ENCODE assay signal across 8 cellular contexts in the genomic region with DNA sequence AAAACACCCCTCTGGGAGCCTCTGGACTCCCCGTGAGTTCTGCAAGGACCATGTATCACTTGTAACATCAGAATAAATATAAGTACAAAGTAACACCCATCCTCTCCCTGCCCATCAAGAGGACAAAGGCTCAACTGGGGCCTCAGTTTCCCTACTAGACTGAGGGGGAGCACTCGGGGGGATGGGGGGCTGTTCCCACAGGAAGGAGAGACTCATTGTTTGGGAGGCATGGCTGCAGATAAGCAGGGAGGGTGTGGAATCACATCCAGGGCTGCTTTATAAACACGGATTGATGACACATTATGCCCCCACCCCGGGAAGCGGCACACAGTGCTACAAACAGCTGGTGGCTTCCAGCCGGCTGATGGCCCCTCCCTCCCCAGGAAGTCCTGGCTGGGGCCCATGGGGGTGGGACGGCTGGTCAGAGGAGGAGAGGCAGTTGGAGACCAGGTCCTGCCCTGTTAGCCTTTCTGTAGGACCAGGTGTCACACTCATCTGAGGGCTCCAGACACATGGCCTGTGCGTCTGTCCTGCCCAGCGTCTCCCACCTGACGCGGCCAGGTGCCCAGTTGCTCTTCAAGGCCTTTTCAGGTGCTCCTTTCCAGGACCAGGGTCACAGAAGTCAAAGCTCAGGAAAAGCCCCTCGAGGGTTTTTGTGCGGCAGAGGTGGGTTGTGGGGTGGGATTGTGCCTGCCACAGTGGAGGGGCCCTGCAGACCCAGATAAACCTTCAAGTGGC. TPM values are rescaled to one million over a fixed set of nuclear protein-coding genes. Genes with fewer than 3 reads are reported as not detected.
DNase-seq lines count a peak whose midpoint lies in the region; ATAC-seq lines count a peak whose summit lies in the region.

No MANE protein-coding gene starts in this region.

- peak overlapping the region; percentile 47 to 93 for H3K9ac ChIP-seq in mucosa of rectum (ENCODE audit: low read depth in 1 of 2, low read length in 2 of 2)

- H3K27ac ChIP-seq in ectodermal cell (ENCODE audit: insufficient read depth, low read depth, low read length, poor library complexity, severe bottlenecking) (no peak overlapping the region), mucosa of rectum (ENCODE audit: low read depth in 2 of 2, low read length in 2 of 2) (peak overlapping the region; percentile 73 to 84)

- CTCF ChIA-PET in activated naive CD4-positive, alpha-beta T cell treated with anti-CD3 and anti-CD28 coated beads, Interleukin-2, amount 10 ng/mL, durations not matched to agents 7 days and 5 days (lab: Charles Lee), result interaction anchor here (4.3 to 26.3 kb wide), 2 partner anchors 11 to 19 kb away, joined by 31 to 467 read pairs; no protein-coding TSS in a partner anchor

- peaks cover 34% of the 10 kb centered on the region for H3K4me1 Mint-ChIP-seq in activated naive CD4-positive, alpha-beta T cell treated with anti-CD3 and anti-CD28 coated beads, Interleukin-2, amount 10 ng/mL, durations not matched to agents 7 days and 5 days

- H3K27me3 ChIP-seq in ectodermal cell (ENCODE audit: control insufficient read depth, insufficient read depth, low read length, poor library complexity, severe bottlenecking) (peaks cover 13% of the 10 kb centered on the region), mucosa of rectum (ENCODE audit: control insufficient read depth in 2 of 2, insufficient read depth in 2 of 2, low read length in 2 of 2) (peaks cover 0 to 4% of the 10 kb centered on the region in 2 donors)

- no peaks in the 10 kb centered on the region for H3K9me3 Mint-ChIP-seq in activated naive CD4-positive, alpha-beta T cell treated with anti-CD3 and anti-CD28 coated beads, Interleukin-2, amount 10 ng/mL, durations not matched to agents 7 days and 5 days

- H3K4me1 ChIP-seq in ectodermal cell (ENCODE audit: control insufficient read depth, insufficient read depth, low read length) (peaks cover 39% of the 10 kb centered on the region), mucosa of rectum (ENCODE audit: control insufficient read depth in 2 of 2, insufficient read depth in 2 of 2, low read length in 2 of 2) (peaks cover 31 to 58% of the 10 kb centered on the region in 2 donors)

- 82 to 84% methylated on average over 13 of the region's 13 CpGs for WGBS in ectodermal cell, 2 experiments

- H3K27me3 Mint-ChIP-seq in activated naive CD4-positive, alpha-beta T cell treated with anti-CD3 and anti-CD28 coated beads, Interleukin-2, amount 10 ng/mL, durations not matched to agents 7 days and 5 days, result peaks cover 49% of the 10 kb centered on the region

- H3K36me3 ChIP-seq in ectodermal cell (ENCODE audit: control insufficient read depth, insufficient read depth, low read length) (peaks cover 4% of the 10 kb centered on the region), mucosa of rectum (ENCODE audit: control insufficient read depth in 2 of 2, insufficient read depth in 2 of 2, low read length in 2 of 2) (peaks cover 3 to 8% of the 10 kb centered on the region in 2 donors)

- peaks cover 8% of the 10 kb centered on the region for H3K36me3 Mint-ChIP-seq in activated naive CD4-positive, alpha-beta T cell treated with anti-CD3 and anti-CD28 coated beads, Interleukin-2, amount 10 ng/mL, durations not matched to agents 7 days and 5 days

- H3K4me3 Mint-ChIP-seq in activated naive CD4-positive, alpha-beta T cell treated with anti-CD3 and anti-CD28 coated beads, Interleukin-2, amount 10 ng/mL, durations not matched to agents 7 days and 5 days, result peak overlapping the region; percentile 74

- H3K4me3 ChIP-seq in ectodermal cell (ENCODE audit: insufficient read depth, low read depth, low read length) (peak overlapping the region; percentile 64), mucosa of rectum (ENCODE audit: low read length in 2 of 2) (peak overlapping the region; percentile 74 to 84)

- ATAC-seq in HG03571 (IDR thresholded peaks at IDR 0.05; ENCODE audit: unreplicated experiment), result no peak

- peak; percentile 41 for DNase-seq in activated naive CD4-positive, alpha-beta T cell treated with anti-CD3 and anti-CD28 coated beads, Interleukin-2, amount 10 ng/mL, durations not matched to agents 7 days and 5 days
- no peak for DNase-seq in activated naive CD4-positive, alpha-beta T cell treated with Interleukin-2 at 50 U/mL for 16 hours
- DNase-seq in RKO (ENCODE audit: low spot score) (peak; percentile 52), NCI-H524 treated with DMSO at 0.1 percent for 48 hours (lab: John Stamatoyannopoulos, UW) (no peak), NOMO-1 treated with dmso at 0.1 percent for 144 hours (lab: John Stamatoyannopoulos, UW; ENCODE audit: unreplicated experiment) (no peak)

- no peaks in the 10 kb centered on the region for H3K9me3 ChIP-seq in ectodermal cell (ENCODE audit: control insufficient read depth, low read length)
- H3K9me3 ChIP-seq in mucosa of rectum (ENCODE audit: control insufficient read depth in 2 of 2, low read length in 2 of 2), result no peaks in the 10 kb centered on the region

- peak overlapping the region; percentile 74 for H3K27ac Mint-ChIP-seq in activated naive CD4-positive, alpha-beta T cell treated with anti-CD3 and anti-CD28 coated beads, Interleukin-2, amount 10 ng/mL, durations not matched to agents 7 days and 5 days

RNA-seq across cellular contexts. Expression of a gene that starts 1.3 kb away (rescaled TPM):
- 36.8 TPM for polyA plus RNA-seq in ectodermal cell (2013, experiment 1 of 4)
- 36.7 TPM for polyA plus RNA-seq in ectodermal cell (2013, experiment 2 of 4)
- polyA plus RNA-seq in ectodermal cell (2013, experiment 3 of 4), result 35.8 TPM
- 42.3 TPM for polyA plus RNA-seq in ectodermal cell (2013, experiment 4 of 4)

RNA-seq across cellular contexts. Expression of a gene that starts 4.3 kb away (rescaled TPM):
- polyA plus RNA-seq in ectodermal cell (2013, experiment 1 of 4), result 34.5 TPM
- polyA plus RNA-seq in ectodermal cell (2013, experiment 2 of 4), result 28.3 TPM
- 23.3 TPM for polyA plus RNA-seq in ectodermal cell (2013, experiment 3 of 4)
- polyA plus RNA-seq in ectodermal cell (2013, experiment 4 of 4), result 25.5 TPM

RNA-seq across cellular contexts. Expression of a gene that starts 23.1 kb away (rescaled TPM):
- polyA plus RNA-seq in ectodermal cell (2013, experiment 1 of 4), result 87.0 TPM
- polyA plus RNA-seq in ectodermal cell (2013, experiment 2 of 4), result 81.3 TPM
- polyA plus RNA-seq in ectodermal cell (2013, experiment 3 of 4), result 77.4 TPM
- 74.5 TPM for polyA plus RNA-seq in ectodermal cell (2013, experiment 4 of 4)

RNA-seq across cellular contexts. Expression of a gene that starts 23.3 kb away (rescaled TPM):
- 18.5 TPM for polyA plus RNA-seq in ectodermal cell (2013, experiment 1 of 4)
- polyA plus RNA-seq in ectodermal cell (2013, experiment 2 of 4), result 16.6 TPM
- 16.8 TPM for polyA plus RNA-seq in ectodermal cell (2013, experiment 3 of 4)
- polyA plus RNA-seq in ectodermal cell (2013, experiment 4 of 4), result 18.0 TPM

Comparison
In these comparisons a context has a peak if more than half of its experiments do, and no peak if none do; other contexts are left out.
1. DNase-seq: peak in activated naive CD4-positive, alpha-beta T cell treated with anti-CD3 and anti-CD28 coated beads, Interleukin-2, amount 10 ng/mL, durations not matched to agents 7 days and 5 days (single experiment) and RKO (single experiment); none in activated naive CD4-positive, alpha-beta T cell treated with Interleukin-2 at 50 U/mL for 16 hours (single experiment), NCI-H524 treated with DMSO at 0.1 percent for 48 hours (single experiment) and NOMO-1 treated with dmso at 0.1 percent for 144 hours (single experiment).